Comparison of ENCODE assay signal across 26 cellular contexts in genomic region chr5:32301891-32302290, GRCh38.
"Had no signal": no experiment of that assay in that cellular context is flagged by ENCODE, and none has a peak within 500 bp of the region (broad histone marks: within the 10 kb centered on the region; RNA-seq: fewer than 3 reads in every experiment).

No MANE protein-coding gene starts in this region.

- DNase-seq: activated B cell treated with CpG ODN at 0.5 μM for 24 hours; activated CD4-positive, alpha-beta T cell treated with anti-CD3 and anti-CD28 coated beads for 1 hour; activated CD4-positive, alpha-beta T cell treated with anti-CD3 and anti-CD28 coated beads, Interleukin-2, amount 10 ng/mL, durations not matched to agents 24 days and 14 days; activated CD4-positive, alpha-beta T cell treated with anti-CD3 and anti-CD28 coated beads, Interleukin-2, amount 50 U/mL, for 48 hours; activated CD8-positive, alpha-beta memory T cell treated with anti-CD3 and anti-CD28 coated beads, Interleukin-2, amount 10 ng/mL, durations not matched to agents 7 days and 5 days; activated gamma-delta T cell; activated naive CD4-positive, alpha-beta T cell treated with anti-CD3 and anti-CD28 coated beads for 36 hours; activated T-cell treated with anti-CD3 and anti-CD28 coated beads, Interleukin-2, amount 50 U/mL, for 4 hours; amygdala; brain microvascular endothelial cell; KBM-7; NCI-H1092 treated with DMSO at 0.1 percent for 48 hours; NCI-H1417 treated with DMSO at 0.1 percent for 48 hours; NCI-H1694; NCI-H2029; NCI-H2107; NCI-H2171 treated with DMSO at 0.1 percent for 48 hours; NCI-H345; NCI-H510A; NCI-H69; SHP77 treated with DMSO at 0.1 percent for 48 hours; T-helper 17 cell; T-helper 9 cell had no signal

- ATAC-seq: activated CD8-positive, alpha-beta memory T cell treated with anti-CD3 and anti-CD28 coated beads, Interleukin-2, amount 10 ng/mL, durations not matched to agents 7 days and 5 days; activated T-cell treated with anti-CD3 and anti-CD28 coated beads, Interleukin-2, amount 50 U/mL, for 4 hours; activated T-helper 17 cell treated with anti-CD3 and anti-CD28 coated beads, Interleukin-2, amount 50 U/mL, for 72 hours; T-helper 17 cell had no signal

- H3K4me2 ChIP-seq: PC-9 had no signal

- H3K4me3 ChIP-seq: cardiac muscle cell, PC-9 had no signal

- H3K27me3 ChIP-seq: brain microvascular endothelial cell, cardiac muscle cell had no signal

- H3K27ac ChIP-seq: brain microvascular endothelial cell, cardiac muscle cell, PC-9 had no signal

- H2AFZ ChIP-seq: PC-9 had no signal

- H3K36me3 ChIP-seq: brain microvascular endothelial cell, cardiac muscle cell had no signal
